16 cellular contexts compared by ENCODE assay signal in the genomic region with DNA sequence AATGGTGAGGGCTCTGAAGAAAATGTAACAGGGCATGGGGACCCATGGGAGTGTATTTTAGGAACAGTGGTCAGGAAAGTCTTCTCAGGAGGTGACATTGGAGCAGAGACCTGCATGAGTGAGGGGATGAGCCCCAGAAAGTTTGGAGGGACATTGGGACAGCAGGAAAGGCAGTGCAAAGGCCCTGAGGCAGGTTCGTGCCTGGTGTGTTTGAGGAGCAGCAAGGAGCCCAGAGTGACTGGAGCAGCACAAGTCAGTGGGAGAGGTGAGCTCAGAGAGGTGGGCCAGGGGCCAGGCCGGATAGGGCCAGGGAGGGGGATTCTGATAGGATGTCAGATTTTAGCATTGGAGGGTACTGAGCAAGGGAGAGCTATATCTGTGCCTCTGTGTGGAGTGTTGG.
DNase-seq lines count a peak whose midpoint lies in the region; ATAC-seq and TF ChIP-seq lines count a peak whose summit lies in the region.
"Had no signal": no experiment of that assay in that cellular context is flagged by ENCODE, and none has a peak within 500 bp of the region (broad histone marks: within the 10 kb centered on the region; RNA-seq: fewer than 3 reads in every experiment).

No MANE protein-coding gene starts in this region.

- peak overlapping the region; percentile 64 for H3K27ac Mint-ChIP-seq in activated CD4-positive, alpha-beta T cell treated with anti-CD3 and anti-CD28 coated beads, Interleukin-2, amount 10 ng/mL, durations not matched to agents 7 days and 5 days
- H3K27ac Mint-ChIP-seq in mesothelial cell of epicardium (peak overlapping the region; percentile 96), chondrocyte (ENCODE audit: unreplicated experiment) (no peak overlapping the region)

- H3K4me3 Mint-ChIP-seq in activated CD4-positive, alpha-beta T cell treated with anti-CD3 and anti-CD28 coated beads, Interleukin-2, amount 10 ng/mL, durations not matched to agents 7 days and 5 days: no peak overlapping the region
- H3K4me3 Mint-ChIP-seq in mesothelial cell of epicardium (no peak overlapping the region), chondrocyte (ENCODE audit: unreplicated experiment) (no peak overlapping the region)
- H3K4me3 Mint-ChIP-seq: central memory CD8-positive, alpha-beta T cell; immature natural killer cell had no signal

- H3K27me3 ChIP-seq in duodenal mucosa (ENCODE audit: control insufficient read depth in 1 of 2, insufficient read depth in 2 of 2, low read length in 2 of 2) (no peaks in the 10 kb centered on the region), tibial artery (no peaks in the 10 kb centered on the region)
- H3K27me3 ChIP-seq: SJSA1 had no signal

- no peak for ATAC-seq in GM21360 (IDR thresholded peaks at IDR 0.05; ENCODE audit: unreplicated experiment)
- ATAC-seq: K562; naive thymus-derived CD4-positive, alpha-beta T cell had no signal

- H3K36me3 ChIP-seq in duodenal mucosa (ENCODE audit: control insufficient read depth in 1 of 2, insufficient read depth in 2 of 2, low read length in 2 of 2) (peaks cover 5 to 7% of the 10 kb centered on the region in 2 donors), tibial artery (peaks cover 0 to 19% (median 17%) of the 10 kb centered on the region in 3 donors)
- H3K36me3 ChIP-seq: SJSA1 had no signal

- no peaks in the 10 kb centered on the region for H3K27me3 Mint-ChIP-seq in activated CD4-positive, alpha-beta T cell treated with anti-CD3 and anti-CD28 coated beads, Interleukin-2, amount 10 ng/mL, durations not matched to agents 7 days and 5 days
- no peaks in the 10 kb centered on the region for H3K27me3 Mint-ChIP-seq in mesothelial cell of epicardium (ENCODE audit: low read depth)
- H3K27me3 Mint-ChIP-seq in chondrocyte (ENCODE audit: low read depth): no peaks in the 10 kb centered on the region
- H3K27me3 Mint-ChIP-seq: central memory CD8-positive, alpha-beta T cell; naive thymus-derived CD4-positive, alpha-beta T cell had no signal

- TF ChIP-seq CTCF in mesothelial cell of epicardium (IDR thresholded peaks at IDR 0.05; ENCODE audit: unreplicated experiment) (no peak), tibial artery (IDR thresholded peaks at IDR 0.05) (no peak), chondrocyte (IDR thresholded peaks at IDR 0.05) (no peak)

- peaks cover 23% of the 10 kb centered on the region for H3K36me3 Mint-ChIP-seq in activated CD4-positive, alpha-beta T cell treated with anti-CD3 and anti-CD28 coated beads, Interleukin-2, amount 10 ng/mL, durations not matched to agents 7 days and 5 days (ENCODE audit: low read depth)
- H3K36me3 Mint-ChIP-seq in mesothelial cell of epicardium: peaks cover 16% of the 10 kb centered on the region
- peaks cover 9% of the 10 kb centered on the region for H3K36me3 Mint-ChIP-seq in chondrocyte (ENCODE audit: low read depth)

- H3K4me1 ChIP-seq in duodenal mucosa (ENCODE audit: control insufficient read depth in 1 of 2, insufficient read depth in 2 of 2, low read length in 2 of 2) (peaks cover 16 to 18% of the 10 kb centered on the region in 2 donors), tibial artery (peaks cover 0 to 74% (median 32%) of the 10 kb centered on the region in 4 donors)
- H3K4me1 ChIP-seq: SJSA1 had no signal

- CTCF ChIA-PET in activated CD4-positive, alpha-beta T cell treated with anti-CD3 and anti-CD28 coated beads, Interleukin-2, amount 10 ng/mL, durations not matched to agents 7 days and 5 days (lab: Charles Lee): interaction anchor here (0.6 kb wide), 1 partner anchor 9 kb away, joined by 3 read pairs; no protein-coding TSS in a partner anchor

- no peaks in the 10 kb centered on the region for H3K9me3 ChIP-seq in duodenal mucosa (ENCODE audit: control insufficient read depth in 1 of 2, low read length in 2 of 2)
- no peaks in the 10 kb centered on the region for H3K9me3 ChIP-seq in tibial artery
- H3K9me3 ChIP-seq: SJSA1 had no signal

- H3K4me3 ChIP-seq in duodenal mucosa (ENCODE audit: low read depth in 1 of 2, low read length in 2 of 2) (no peak overlapping the region), tibial artery (no peak overlapping the region)
- H3K4me3 ChIP-seq: K562, SJSA1 had no signal

- POLR2A ChIA-PET in activated CD4-positive, alpha-beta T cell treated with anti-CD3 and anti-CD28 coated beads, Interleukin-2, amount 10 ng/mL, durations not matched to agents 7 days and 5 days (lab: Charles Lee): no interaction called here

- peak overlapping the region in 1 of 2 donors; percentile 37 for H3K9ac ChIP-seq in duodenal mucosa (ENCODE audit: low read depth in 1 of 2, low read length in 2 of 2)

- DNase-seq in activated CD4-positive, alpha-beta T cell treated with anti-CD3 and anti-CD28 coated beads, Interleukin-2, amount 10 ng/mL, durations not matched to agents 7 days and 5 days: no peak
- no peak for DNase-seq in activated CD4-positive, alpha-beta T cell treated with anti-CD3 and anti-CD28 coated beads for 4 hours
- DNase-seq in mesothelial cell of epicardium (ENCODE audit: low spot score in 2 of 2, unreplicated experiment in 2 of 2) (no peak), tibial artery (no peak), KG1 (lab: John Stamatoyannopoulos, UW) (no peak), chondrocyte (ENCODE audit: low spot score) (no peak)
- DNase-seq: 8988T; activated naive CD4-positive, alpha-beta T cell treated with anti-CD3 and anti-CD28 coated beads, Interleukin-2, amount 50 U/mL, for 16 hours; immature natural killer cell; naive thymus-derived CD4-positive, alpha-beta T cell; NCI-H1417 treated with DMSO at 0.1 percent for 48 hours had no signal

- H3K9me3 Mint-ChIP-seq in activated CD4-positive, alpha-beta T cell treated with anti-CD3 and anti-CD28 coated beads, Interleukin-2, amount 10 ng/mL, durations not matched to agents 7 days and 5 days: peaks cover 3% of the 10 kb centered on the region
- H3K9me3 Mint-ChIP-seq in mesothelial cell of epicardium (no peaks in the 10 kb centered on the region), chondrocyte (ENCODE audit: low read depth) (peaks cover 5% of the 10 kb centered on the region)
- H3K9me3 Mint-ChIP-seq: central memory CD8-positive, alpha-beta T cell; immature natural killer cell had no signal

- peaks cover 3% of the 10 kb centered on the region for H3K4me1 Mint-ChIP-seq in activated CD4-positive, alpha-beta T cell treated with anti-CD3 and anti-CD28 coated beads, Interleukin-2, amount 10 ng/mL, durations not matched to agents 7 days and 5 days
- H3K4me1 Mint-ChIP-seq in mesothelial cell of epicardium (peaks cover 27% of the 10 kb centered on the region), chondrocyte (ENCODE audit: low read depth) (peaks cover 15% of the 10 kb centered on the region)
- H3K4me1 Mint-ChIP-seq: central memory CD8-positive, alpha-beta T cell; immature natural killer cell had no signal

- intact Hi-C loops in tibial artery (cut with DNase I; ENCODE audit: low total_unique reads): no loop called here

- H3K27ac ChIP-seq in duodenal mucosa (ENCODE audit: low read depth, low read length) (peak overlapping the region; percentile 54), tibial artery (peak overlapping the region; percentile 6 to 51)
- H3K27ac ChIP-seq: SJSA1 had no signal
